In genomic region chr2:11024010-11024615, GRCh38 we compare ENCODE assay signal across 14 cellular contexts.
DNase-seq lines count a peak whose midpoint lies in the region; ATAC-seq and TF ChIP-seq lines count a peak whose summit lies in the region.
"Had no signal": no experiment of that assay in that cellular context is flagged by ENCODE, and none has a peak within 500 bp of the region (broad histone marks: within the 10 kb centered on the region; RNA-seq: fewer than 3 reads in every experiment).

No MANE protein-coding gene starts in this region.

- H3K27ac Mint-ChIP-seq in type B pancreatic cell = peak overlapping the region; percentile 29
- no peak overlapping the region for H3K27ac Mint-ChIP-seq in activated CD8-positive, alpha-beta T cell treated with anti-CD3 and anti-CD28 coated beads for 36 hours
- H3K27ac Mint-ChIP-seq: activated CD8-positive, alpha-beta T cell treated with anti-CD3 and anti-CD28 coated beads, Interleukin-2, amount 10 ng/mL, durations not matched to agents 7 days and 5 days had no signal

- ATAC-seq in Right ventricle myocardium inferior (peak; percentile 28), left cardiac atrium (no peak), right cardiac atrium (no peak)
- ATAC-seq in activated CD8-positive, alpha-beta T cell treated with anti-CD3 and anti-CD28 coated beads for 36 hours = no peak
- ATAC-seq: activated CD8-positive, alpha-beta T cell treated with anti-CD3 and anti-CD28 coated beads, Interleukin-2, amount 10 ng/mL, durations not matched to agents 7 days and 5 days; PC-3 had no signal

- no peak overlapping the region for H3K4me3 Mint-ChIP-seq in type B pancreatic cell
- no peak overlapping the region for H3K4me3 Mint-ChIP-seq in activated CD8-positive, alpha-beta T cell treated with anti-CD3 and anti-CD28 coated beads for 36 hours
- H3K4me3 Mint-ChIP-seq: activated CD8-positive, alpha-beta T cell treated with anti-CD3 and anti-CD28 coated beads, Interleukin-2, amount 10 ng/mL, durations not matched to agents 7 days and 5 days had no signal

- no peaks in the 10 kb centered on the region for H3K4me1 ChIP-seq in right cardiac atrium (ENCODE audit: control insufficient read depth, insufficient read depth, low read length)
- H3K4me1 ChIP-seq: A549, prostate gland had no signal

- 59% methylated on average over 23 of the region's 23 CpGs for WGBS in right cardiac atrium

- POLR2A ChIA-PET in activated CD8-positive, alpha-beta T cell treated with anti-CD3 and anti-CD28 coated beads for 36 hours (lab: Charles Lee) = no interaction called here

- DNase-seq in Right ventricle myocardium inferior (ENCODE audit: missing footprints) (no peak), left cardiac atrium (no peak), NCI-H510A (lab: John Stamatoyannopoulos, UW) (peak; percentile 31), right cardiac atrium (peak in 2 of 3 donors; percentile 56 to 57), type B pancreatic cell (ENCODE audit: extremely low spot score, unreplicated experiment) (no peak), NCI-H446 treated with DMSO at 0.1 percent for 48 hours (lab: John Stamatoyannopoulos, UW) (no peak), GF-D8 (lab: John Stamatoyannopoulos, UW) (no peak)
- DNase-seq in activated CD8-positive, alpha-beta T cell treated with anti-CD3 and anti-CD28 coated beads for 36 hours = no peak
- DNase-seq: activated CD8-positive, alpha-beta T cell treated with anti-CD3 and anti-CD28 coated beads, Interleukin-2, amount 10 ng/mL, durations not matched to agents 7 days and 5 days; amniotic stem cell; PC-3; stimulated activated CD4-positive, alpha-beta T cell treated with anti-CD3 and anti-CD28 coated beads, Interleukin-15, amount 100 ng/mL, for 24 hours had no signal

- intact Hi-C loops in Right ventricle myocardium inferior (cut with DNase I) = no loop called here
- intact Hi-C loops in left cardiac atrium (cut with DNase I) = no loop called here
- intact Hi-C loops in right cardiac atrium (cut with DNase I) = no loop called here
- intact Hi-C loops in activated CD8-positive, alpha-beta T cell treated with anti-CD3 and anti-CD28 coated beads for 36 hours (cut with micrococcal nuclease) = no loop called here

- H3K4me1 Mint-ChIP-seq in type B pancreatic cell (ENCODE audit: unreplicated experiment) = peaks cover 33% of the 10 kb centered on the region
- no peaks in the 10 kb centered on the region for H3K4me1 Mint-ChIP-seq in activated CD8-positive, alpha-beta T cell treated with anti-CD3 and anti-CD28 coated beads for 36 hours (ENCODE audit: low read depth)

- no peak overlapping the region for H3K27ac ChIP-seq in right cardiac atrium (ENCODE audit: low read length)
- H3K27ac ChIP-seq: A549, prostate gland had no signal

- TF ChIP-seq CTCF in type B pancreatic cell (conservative IDR thresholded peaks at IDR 0.05) = no peak
- no peak for TF ChIP-seq CTCF in activated CD8-positive, alpha-beta T cell treated with anti-CD3 and anti-CD28 coated beads for 36 hours (IDR thresholded peaks at IDR 0.05)

- no peaks in the 10 kb centered on the region for H3K27me3 ChIP-seq in right cardiac atrium (ENCODE audit: control insufficient read depth, insufficient read depth)

- H3K4me3 ChIP-seq in right cardiac atrium (ENCODE audit: low read length) = no peak overlapping the region
- H3K4me3 ChIP-seq: A549, prostate gland had no signal

- CTCF ChIA-PET in activated CD8-positive, alpha-beta T cell treated with anti-CD3 and anti-CD28 coated beads for 36 hours (lab: Charles Lee) = no interaction called here

- no peaks in the 10 kb centered on the region for H3K9me3 ChIP-seq in right cardiac atrium (ENCODE audit: control insufficient read depth, low read length)
- H3K9me3 ChIP-seq: A549, prostate gland had no signal

- peaks cover 4% of the 10 kb centered on the region for H3K9me3 Mint-ChIP-seq in type B pancreatic cell
- H3K9me3 Mint-ChIP-seq in activated CD8-positive, alpha-beta T cell treated with anti-CD3 and anti-CD28 coated beads for 36 hours = no peaks in the 10 kb centered on the region

- H3K27me3 Mint-ChIP-seq in type B pancreatic cell = no peaks in the 10 kb centered on the region
- peaks cover 1% of the 10 kb centered on the region for H3K27me3 Mint-ChIP-seq in activated CD8-positive, alpha-beta T cell treated with anti-CD3 and anti-CD28 coated beads for 36 hours

- no peaks in the 10 kb centered on the region for H3K36me3 Mint-ChIP-seq in type B pancreatic cell
- no peaks in the 10 kb centered on the region for H3K36me3 Mint-ChIP-seq in activated CD8-positive, alpha-beta T cell treated with anti-CD3 and anti-CD28 coated beads for 36 hours (ENCODE audit: low read depth)

Comparison
In these comparisons a context has a peak if more than half of its experiments do, and no peak if none do; other contexts are left out.
1. DNase-seq: peak in NCI-H510A (single experiment) and right cardiac atrium (2 of 3); none in Right ventricle myocardium inferior (single experiment), left cardiac atrium (single experiment), type B pancreatic cell (single experiment), activated CD8-positive, alpha-beta T cell treated with anti-CD3 and anti-CD28 coated beads for 36 hours (single experiment), NCI-H446 treated with DMSO at 0.1 percent for 48 hours (single experiment) and GF-D8 (single experiment).